8 cellular contexts compared by ENCODE assay signal in the genomic region with DNA sequence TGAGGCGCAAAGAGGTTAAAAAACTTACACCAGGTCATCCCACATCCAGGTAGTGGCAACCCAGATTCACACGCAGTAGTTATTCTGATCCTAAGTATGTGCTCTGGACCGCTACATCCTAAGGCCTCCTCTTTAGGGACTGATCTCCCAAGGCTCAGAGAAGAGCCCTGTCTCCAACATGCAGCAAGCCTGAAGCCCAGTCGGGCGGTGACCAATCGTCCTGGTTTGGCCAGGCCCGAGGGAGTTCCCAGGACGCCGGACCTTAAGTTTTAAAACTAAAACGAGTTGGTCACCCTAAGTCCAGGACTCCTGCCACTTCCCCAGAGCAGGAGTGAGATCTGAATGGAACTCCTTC. TPM values are rescaled to one million over a fixed set of nuclear protein-coding genes. Genes with fewer than 3 reads are reported as not detected.
DNase-seq lines count a peak whose midpoint lies in the region; ATAC-seq and TF ChIP-seq lines count a peak whose summit lies in the region.

No MANE protein-coding gene starts in this region.

- H3K27me3 ChIP-seq in GM06990 (replicated peaks; ENCODE audit: control insufficient read depth, insufficient read depth, low read length), result no peaks in the 10 kb centered on the region
- peaks cover 7% of the 10 kb centered on the region for H3K27me3 ChIP-seq in NT2/D1 (ENCODE audit: insufficient read depth, insufficient read length)
- H3K27me3 ChIP-seq in ovary, result no peaks in the 10 kb centered on the region

- peak overlapping the region; percentile 96 for H3K9ac ChIP-seq in NT2/D1 (ENCODE audit: insufficient read length, low read depth)

- intact Hi-C loops in ovary (cut with DNase I), result no loop called here

- no peak for DNase-seq in GM06990 (ENCODE audit: extremely low read depth, insufficient read length)
- DNase-seq in NT2/D1 (ENCODE audit: low read depth, low spot score), result no peak
- DNase-seq in epithelial cell of prostate (ENCODE audit: low read depth, low spot score), result no peak
- peak in 1 of 5 donors; percentile 20 for DNase-seq in ovary
- DNase-seq in activated gamma-delta T cell treated with Interleukin-2 at 50 U/mL for 16 hours, result no peak
- DNase-seq in central memory CD4-positive, alpha-beta T cell, result no peak
- no peak for DNase-seq in NCI-H1694 (lab: John Stamatoyannopoulos, UW)

- TF ChIP-seq CTCF in GM06990 (IDR thresholded peaks at IDR 0.05; ENCODE audit: insufficient read depth, low read length, poor library complexity, severe bottlenecking) (no peak), ovary (IDR thresholded peaks at IDR 0.05) (no peak)

- H3K36me3 ChIP-seq in GM06990 (ENCODE audit: control insufficient read depth, insufficient read depth, low read length) (peaks cover 5% of the 10 kb centered on the region), NT2/D1 (ENCODE audit: insufficient read depth, insufficient read length, low read length) (peaks cover 39% of the 10 kb centered on the region), ovary (no peaks in the 10 kb centered on the region)

- H3K9me3 ChIP-seq in NT2/D1 (ENCODE audit: insufficient read depth, low read length) (no peaks in the 10 kb centered on the region), ovary (no peaks in the 10 kb centered on the region)

- H3K4me1 ChIP-seq in NT2/D1 (ENCODE audit: insufficient read depth, insufficient read length), result peaks cover 8% of the 10 kb centered on the region
- H3K4me1 ChIP-seq in ovary (ENCODE audit: insufficient read depth), result peaks cover 15% of the 10 kb centered on the region

- no peak for TF ChIP-seq POLR2A in ovary (IDR thresholded peaks at IDR 0.05)

- ATAC-seq in GM21737 (IDR thresholded peaks at IDR 0.05; ENCODE audit: unreplicated experiment), result peak; percentile 20

- TF ChIP-seq EP300 in ovary (IDR thresholded peaks at IDR 0.05), result no peak

- H3K4me3 ChIP-seq in GM06990 (replicated peaks; ENCODE audit: low read depth, low read length) (peak overlapping the region; percentile 91), NT2/D1 (ENCODE audit: insufficient read length, low read depth) (peak overlapping the region; percentile 96), ovary (peak overlapping the region; percentile 76)

- WGBS in ovary, 3 donors, result 2 to 3% (median 2%) methylated on average over 10 of the region's 10 CpGs

- H3K27ac ChIP-seq in epithelial cell of prostate (peak overlapping the region; percentile 54), ovary (peak overlapping the region in 1 of 2 donors; percentile 77)

RNA-seq across cellular contexts. Expression of gene LYAR, which starts 0.4 kb away (rescaled TPM):
- 10 to 100 TPM in 6 of 7 donors, 1 to 10 TPM in 1; 9.9 to 17.1 (median 13.1) TPM for total RNA-seq in ovary
- polyA plus RNA-seq in ovary, result 10 to 100 TPM; 11.6 to 21.8 TPM

RNA-seq across cellular contexts. Expression of gene ZBTB49, which starts 0.5 kb away (rescaled TPM):
- 10 to 100 TPM in 3 of 7 donors, 1 to 10 TPM in 4; 5.5 to 13.4 (median 9.6) TPM for total RNA-seq in ovary
- 1 to 10 TPM; 5.7 to 6.0 TPM for polyA plus RNA-seq in ovary

RNA-seq across cellular contexts. Expression of gene TMEM128, which starts 41.5 kb away (rescaled TPM):
- total RNA-seq in ovary, result 10 to 100 TPM; 19.0 to 33.8 (median 27.4) TPM
- 10 to 100 TPM; 28.0 to 41.7 TPM for polyA plus RNA-seq in ovary
